17 cellular contexts compared by ENCODE assay signal in genomic region chr7:92693519-92693918, GRCh38.
A peak's percentile ranks its signal among the peaks of the same experiment; 100 is the strongest.
DNase-seq lines count a peak whose midpoint lies in the region; ATAC-seq, FAIRE-seq and TF ChIP-seq lines count a peak whose summit lies in the region.
"Had no signal": no experiment of that assay in that cellular context is flagged by ENCODE, and none has a peak within 500 bp of the region (broad histone marks: within the 10 kb centered on the region; RNA-seq: fewer than 3 reads in every experiment).

No MANE protein-coding gene starts in this region.

- H3K79me2 ChIP-seq in HepG2 (ENCODE audit: insufficient read depth, low read length): peaks cover 32% of the 10 kb centered on the region

- no peak overlapping the region for H4K5ac ChIP-seq in IMR-90 (ENCODE audit: low read depth, low read length)

- CTCF ChIA-PET in HepG2 (lab: Yijun Ruan, JAX; ENCODE audit: low intra/inter-chr PET ratio, low total read pairs): interaction anchor here (2.1 kb wide), 1 partner anchor 140 kb away, joined by 4 read pairs; no protein-coding TSS in a partner anchor
- CTCF ChIA-PET in IMR-90 (lab: Yijun Ruan, JAX): no interaction called here

- peak overlapping the region; percentile 81 for H3K9ac ChIP-seq in HepG2 (ENCODE audit: insufficient read depth, low read depth, low read length)
- H3K9ac ChIP-seq in IMR-90 (ENCODE audit: low read depth, low read length): no peak overlapping the region

- POLR2A ChIA-PET in HepG2 (lab: Yijun Ruan, JAX): interaction anchor here (3.3 to 3.9 kb wide), 2 partner anchors 139 to 142 kb away, joined by 44 to 66 read pairs; partner anchors contain the start of gene CDK6
- POLR2A ChIA-PET in IMR-90 (lab: Charles Lee; ENCODE audit: unreplicated experiment): no interaction called here

- dilution Hi-C loops in IMR-90 (cut with HindIII; ENCODE audit: low sequenced_read_pairs, unreplicated experiment): no loop called here

- no peak overlapping the region for H4K8ac ChIP-seq in IMR-90 (ENCODE audit: low read depth in 2 of 2, low read length in 2 of 2)

- 0 out of 3 replicates have a peak overlapping the region, but pooled peaks have one; percentile 28 for H2BK15ac ChIP-seq in IMR-90 (ENCODE audit: low read depth, low read length)

- H3K4me1 ChIP-seq in HepG2 (ENCODE audit: insufficient read depth, low read length): peaks cover 74% of the 10 kb centered on the region
- peaks cover 0 to 30% (median 7%) of the 10 kb centered on the region in 4 donors for H3K4me1 ChIP-seq in right lobe of liver
- H3K4me1 ChIP-seq in IMR-90 (ENCODE audit: control insufficient read depth, insufficient read depth, low read length): peaks cover 7% of the 10 kb centered on the region

- H3K18ac ChIP-seq in IMR-90 (ENCODE audit: low read depth, low read length): no peak overlapping the region

- H3K27me3 ChIP-seq in HepG2 (ENCODE audit: control insufficient read depth in 1 of 2, insufficient read depth in 2 of 2, low read length in 2 of 2) (no peaks in the 10 kb centered on the region), right lobe of liver (no peaks in the 10 kb centered on the region), IMR-90 (ENCODE audit: control insufficient read depth, insufficient read depth, low read length) (no peaks in the 10 kb centered on the region), bronchial epithelial cell (ENCODE audit: control insufficient read depth, insufficient read depth, low read length) (no peaks in the 10 kb centered on the region)
- H3K27me3 ChIP-seq: BE2C, MG63 had no signal

- TF ChIP-seq RAD21 in HepG2 (CRISPR knock-in tag; IDR thresholded peaks at IDR 0.05) (no peak), IMR-90 (IDR thresholded peaks at IDR 0.05; ENCODE audit: low read length) (no peak)

- peaks cover 2 to 20% of the 10 kb centered on the region in 2 experiments; a peak in 3 of 5 replicates for H3K36me3 ChIP-seq in HepG2 (replicated peaks in 1 of 2; ENCODE audit: control insufficient read depth in 1 of 2, insufficient read depth in 2 of 2, low read length in 2 of 2)
- no peaks in the 10 kb centered on the region for H3K36me3 ChIP-seq in right lobe of liver
- no peaks in the 10 kb centered on the region for H3K36me3 ChIP-seq in IMR-90 (ENCODE audit: control insufficient read depth, insufficient read depth, low read length)
- H3K36me3 ChIP-seq in bronchial epithelial cell (ENCODE audit: control insufficient read depth, insufficient read depth, low read length): no peaks in the 10 kb centered on the region

- no peaks in the 10 kb centered on the region for H4K20me1 ChIP-seq in HepG2 (ENCODE audit: insufficient read depth, low read length)
- H4K20me1 ChIP-seq in IMR-90 (ENCODE audit: insufficient read depth, low read length): 0 out of 2 replicates have a peak, but pooled peaks cover 6% of the 10 kb centered on the region

- H3K9me3 ChIP-seq in HepG2 (ENCODE audit: low read length) (no peaks in the 10 kb centered on the region), right lobe of liver (no peaks in the 10 kb centered on the region), IMR-90 (ENCODE audit: control insufficient read depth, insufficient read depth, low read length) (peaks cover 2% of the 10 kb centered on the region; the same call in 1 of the 2 replicates)
- H3K9me3 ChIP-seq: BE2C, MG63 had no signal

- H3K27ac ChIP-seq in HepG2 (ENCODE audit: extremely low read length, insufficient read depth, low read length): peak overlapping the region; percentile 97
- H3K27ac ChIP-seq in right lobe of liver: peak overlapping the region in 1 of 3 donors; percentile 90
- H3K27ac ChIP-seq in IMR-90 (ENCODE audit: insufficient read depth, low read length): no peak overlapping the region

- FAIRE-seq in HepG2 (lab: Jason Lieb, UNC): no peak
- peak; percentile 43 for FAIRE-seq in bronchial epithelial cell (lab: Jason Lieb, UNC)
- FAIRE-seq: H1 had no signal

- H3K23ac ChIP-seq in IMR-90 (ENCODE audit: low read depth, low read length): peak overlapping the region; percentile 30; the same call in 1 of the 2 replicates

- H3K4me2 ChIP-seq in HepG2 (ENCODE audit: low read depth, low read length): peak overlapping the region; percentile 31; the same call in 1 of the 2 replicates
- no peak overlapping the region for H3K4me2 ChIP-seq in IMR-90 (ENCODE audit: low read depth, low read length)

- H3K4ac ChIP-seq in IMR-90 (ENCODE audit: low read depth, low read length): no peak overlapping the region; the same call in 1 of the 2 replicates

- TF ChIP-seq POLR2A in HepG2 (IDR thresholded peaks at IDR 0.05; ENCODE audit: insufficient read depth in 1 of 2, low read depth in 2 of 2, low read length in 2 of 2): no peak
- no peak for TF ChIP-seq POLR2A in right lobe of liver (IDR thresholded peaks at IDR 0.05)
- TF ChIP-seq POLR2A in IMR-90 (IDR thresholded peaks at IDR 0.05; ENCODE audit: low read depth, low read length): no peak

- TF ChIP-seq CTCF in HepG2 (CRISPR knock-in tag; IDR thresholded peaks at IDR 0.05): no peak
- TF ChIP-seq CTCF in right lobe of liver (IDR thresholded peaks at IDR 0.05): no peak
- no peak for TF ChIP-seq CTCF in IMR-90 (conservative IDR thresholded peaks at IDR 0.05; ENCODE audit: low read depth, low read length)
- no peak for TF ChIP-seq CTCF in bronchial epithelial cell (IDR thresholded peaks at IDR 0.05; ENCODE audit: insufficient read depth, low read length, severe bottlenecking)

- H3K9me1 ChIP-seq in IMR-90 (ENCODE audit: insufficient read depth, low read length): no peaks in the 10 kb centered on the region

- DNase-seq in HepG2 (ENCODE audit: low spot score) (no peak), right lobe of liver (no peak), IMR-90 (no peak), bronchial epithelial cell (ENCODE audit: low read depth) (no peak), NCI-H226 (no peak)
- DNase-seq: BE2C; CD4-positive, alpha-beta memory T cell; KG1; MG63; NCI-H1105; NCI-H1694 treated with DMSO at 0.1 percent for 48 hours; NCI-H446 treated with DMSO at 0.1 percent for 48 hours; NCI-H774; SHP77 had no signal

- H2AK9ac ChIP-seq in IMR-90 (replicated peaks; ENCODE audit: low read depth, low read length, poor library complexity): no peak overlapping the region

- WGBS in HepG2 (ENCODE audit: low lambda C conversion rate): 96% methylated on average over 1 of the region's 1 CpG
- WGBS in right lobe of liver (ENCODE audit: insufficient coverage, low coverage, low lambda C conversion rate, missing lambda C conversion rate): 93% methylated on average over 1 of the region's 1 CpG
- WGBS in IMR-90 (ENCODE audit: extremely low coverage in 2 of 2, insufficient read length in 1 of 2), 2 experiments: no CpG with 5 or more reads among the region's 1 CpG

- peak overlapping the region; percentile 46 for H2BK5ac ChIP-seq in IMR-90 (ENCODE audit: low read depth, low read length, poor library complexity, severe bottlenecking)

- TF ChIP-seq EP300 in HepG2 (IDR thresholded peaks at IDR 0.05; ENCODE audit: low read depth in 2 of 2, low read length in 2 of 2): no peak
- TF ChIP-seq EP300 in HepG2 (CRISPR knock-in tag; IDR thresholded peaks at IDR 0.05; ENCODE audit: borderline replicate concordance): no peak

- no peak overlapping the region for H2BK120ac ChIP-seq in IMR-90 (ENCODE audit: low read depth, low read length)

- peaks cover 10 to 32% of the 10 kb centered on the region in 2 experiments; a peak in 3 of 4 replicates for H3K79me1 ChIP-seq in IMR-90 (ENCODE audit: low read depth in 1 of 2, low read length in 2 of 2)

- BruUV-seq in HepG2 (replicated peaks; lab: Mats Ljungman, UMichigan): no TSS peak
- BruUV-seq in IMR-90 (replicated peaks; lab: Mats Ljungman, UMichigan): no TSS peak

- H3K56ac ChIP-seq in IMR-90 (ENCODE audit: extremely low read depth, insufficient read depth, low read length): no peak overlapping the region

- intact Hi-C loops in HepG2 (cut with micrococcal nuclease; ENCODE audit: unreplicated experiment) (loop anchor here (10.0 kb wide), 1 partner anchor 361 kb away; no protein-coding TSS in a partner anchor), right lobe of liver (cut with DNase I) (loop anchor here in 1 of 2 donors (10.0 kb wide), 1 partner anchor 141 kb away; the partner anchor contains the start of gene CDK6), IMR-90 (cut with micrococcal nuclease) (loop anchor here (10.0 kb wide), 1 partner anchor 321 kb away; no protein-coding TSS in a partner anchor)

- no peak overlapping the region for H2AFZ ChIP-seq in HepG2 (ENCODE audit: low read length)
- H2AFZ ChIP-seq in IMR-90 (replicated peaks; ENCODE audit: low read length, poor library complexity): no peak overlapping the region

- no peak overlapping the region for H2AK5ac ChIP-seq in IMR-90 (ENCODE audit: low read depth, low read length)

- H3K4me3 ChIP-seq in HepG2 (replicated peaks in 1 of 3; ENCODE audit: insufficient read depth in 1 of 3, low read depth in 2 of 3, low read length in 3 of 3) (no peak overlapping the region), right lobe of liver (no peak overlapping the region), IMR-90 (ENCODE audit: insufficient read depth, low read depth, low read length) (no peak overlapping the region), bronchial epithelial cell (ENCODE audit: low read depth, low read length) (no peak overlapping the region)
- H3K4me3 ChIP-seq: MG63 had no signal

- no peak for ATAC-seq in HepG2
- no peak for ATAC-seq in right lobe of liver
- no peak for ATAC-seq in IMR-90 (ENCODE audit: low read depth)
- ATAC-seq in GM18867 (IDR thresholded peaks at IDR 0.05; ENCODE audit: unreplicated experiment): no peak
- no peak for ATAC-seq in GM18909 (IDR thresholded peaks at IDR 0.05; ENCODE audit: poor library complexity, unreplicated experiment)

- no peak overlapping the region for H2BK20ac ChIP-seq in IMR-90 (ENCODE audit: low read depth, low read length)

- no peak overlapping the region for H3K14ac ChIP-seq in IMR-90 (replicated peaks; ENCODE audit: low read depth, low read length)

- in situ Hi-C loops in HepG2 (cut with HindIII; ENCODE audit: extremely low pct_ligation_motif_present, low pct_unique_long_range_greater_than_20kb): no loop called here
- in situ Hi-C loops in IMR-90 (cut with MboI; ENCODE audit: low sequenced_read_pairs): no loop called here

- no peak overlapping the region for H4K91ac ChIP-seq in IMR-90 (ENCODE audit: insufficient read depth, low read depth, low read length)

TF ChIP-seq in HepG2, 621 proteins besides CTCF, POLR2A, EP300 and RAD21:
- TF ChIP-seq ZFP90 (CRISPR knock-in tag; IDR thresholded peaks at IDR 0.05; ENCODE audit: borderline replicate concordance) (peak; percentile 100), ARNT (IDR thresholded peaks at IDR 0.05) (no peak)
TF ChIP-seq in HepG2: peak in this region for 1.

TF ChIP-seq in IMR-90, 13 proteins besides CTCF, POLR2A, EP300 and RAD21 (continues in another document):
- TF ChIP-seq CHD1 (IDR thresholded peaks at IDR 0.05; ENCODE audit: low read depth, low read length) (no peak), USF2 (IDR thresholded peaks at IDR 0.05; ENCODE audit: low read depth, low read length) (no peak), MXI1 (IDR thresholded peaks at IDR 0.05; ENCODE audit: borderline replicate concordance, low read depth, low read length) (no peak)
